In genomic region chr6:168452685-168453377, GRCh38 we compare ENCODE assay signal across 2 cellular contexts.
TF ChIP-seq lines count a peak whose summit lies in the region.

No MANE protein-coding gene starts in this region.

TF ChIP-seq in HEK293, 187 proteins besides CTCF, POLR2A, EP300 and RAD21:
- TF ChIP-seq INSM2 (tag by site-specific recombination; IDR thresholded peaks at IDR 0.05) (no peak), ZNF571 (tag by site-specific recombination; IDR thresholded peaks at IDR 0.05) (no peak), ZNF112 (tag by site-specific recombination; IDR thresholded peaks at IDR 0.05) (no peak), ZNF366 (tag by site-specific recombination; conservative IDR thresholded peaks at IDR 0.05) (no peak), KLF1 (tag by site-specific recombination; IDR thresholded peaks at IDR 0.05) (peak; percentile 54), RBAK (tag by site-specific recombination; IDR thresholded peaks at IDR 0.05) (no peak), ZNF624 (tag by site-specific recombination; IDR thresholded peaks at IDR 0.05) (no peak)

TF ChIP-seq in H1, 55 proteins besides CTCF, POLR2A, EP300 and RAD21:
- no peak for TF ChIP-seq SAP30 (IDR thresholded peaks at IDR 0.05; ENCODE audit: insufficient read depth, insufficient replicate concordance, low read length)
